Comparison of ENCODE assay signal across 8 cellular contexts in genomic region chr13:97975280-97975850, GRCh38. TPM values are rescaled to one million over a fixed set of nuclear protein-coding genes. Genes with fewer than 3 reads are reported as not detected.
DNase-seq lines count a peak whose midpoint lies in the region; ATAC-seq and TF ChIP-seq lines count a peak whose summit lies in the region.

No MANE protein-coding gene starts in this region.

- intact Hi-C loops in body of pancreas (cut with DNase I), result no loop called here

- peaks cover 14% of the 10 kb centered on the region for H3K4me1 Mint-ChIP-seq in memory B cell

- no peaks in the 10 kb centered on the region for H3K9me3 ChIP-seq in body of pancreas

- H3K27me3 Mint-ChIP-seq in memory B cell, result no peaks in the 10 kb centered on the region

- H3K36me3 ChIP-seq in body of pancreas (replicated peaks in 1 of 2; ENCODE audit: insufficient read depth in 1 of 2, low read depth in 2 of 2) (no peaks in the 10 kb centered on the region), urinary bladder (ENCODE audit: insufficient read depth) (no peaks in the 10 kb centered on the region)

- WGBS in body of pancreas, 2 donors, result 4 to 15% methylated on average over 5 to 20 of the region's 20 CpGs
- 15% methylated on average over 20 of the region's 20 CpGs for WGBS in urinary bladder

- TF ChIP-seq CTCF in body of pancreas (IDR thresholded peaks at IDR 0.05), result no peak

- peak overlapping the region; percentile 85 to 99 (median 96) for H3K27ac ChIP-seq in body of pancreas
- peak overlapping the region; percentile 97 for H3K27ac ChIP-seq in urinary bladder (ENCODE audit: low read depth)

- H3K4me3 ChIP-seq in body of pancreas (peak overlapping the region; percentile 46 to 75), urinary bladder (ENCODE audit: low read depth, low read length) (peak overlapping the region; percentile 85)

- H3K4me1 ChIP-seq in body of pancreas, result peaks cover 16% of the 10 kb centered on the region
- H3K4me1 ChIP-seq in urinary bladder (ENCODE audit: insufficient read depth), result no peaks in the 10 kb centered on the region

- H3K36me3 Mint-ChIP-seq in memory B cell, result peaks cover 2% of the 10 kb centered on the region

- TF ChIP-seq POLR2A in body of pancreas (IDR thresholded peaks at IDR 0.05), result no peak

- peak overlapping the region; percentile 84 for H3K4me3 Mint-ChIP-seq in memory B cell

- DNase-seq in body of pancreas (no peak), memory B cell (ENCODE audit: low spot score in 2 of 2) (no peak), DMS 273 treated with DMSO at 0.1 percent for 48 hours (lab: John Stamatoyannopoulos, UW) (no peak), DMS153 (lab: John Stamatoyannopoulos, UW) (no peak)
- DNase-seq in stimulated activated CD4-positive, alpha-beta T cell treated with anti-CD3 and anti-CD28 coated beads, Interleukin-2, amount 100 ng/mL, for 24 hours, result no peak

- ATAC-seq in GM18517 (IDR thresholded peaks at IDR 0.05; ENCODE audit: unreplicated experiment), result peak; percentile 2
- peak; percentile 18 for ATAC-seq in HG03378 (IDR thresholded peaks at IDR 0.05; ENCODE audit: unreplicated experiment)
- ATAC-seq in body of pancreas, result no peak
- ATAC-seq in memory B cell (ENCODE audit: low read depth), result no peak

- peak overlapping the region; percentile 92 for H3K27ac Mint-ChIP-seq in memory B cell

- no peaks in the 10 kb centered on the region for H3K9me3 Mint-ChIP-seq in memory B cell

- H3K27me3 ChIP-seq in body of pancreas, result no peaks in the 10 kb centered on the region

RNA-seq across cellular contexts. Expression of gene IPO5, which starts 21.9 kb away (rescaled TPM):
- total RNA-seq in body of pancreas, result 10 to 100 TPM; 84.0 to 96.8 TPM
- total RNA-seq in urinary bladder, result 164 TPM
- polyA plus RNA-seq in urinary bladder, result 58.9 TPM

Comparison
In these comparisons a context has a peak if more than half of its experiments do, and no peak if none do; other contexts are left out.
1. ATAC-seq: peak in GM18517 (single experiment) and HG03378 (single experiment); none in body of pancreas (single experiment) and memory B cell (single experiment).